Comparison of ENCODE assay signal across 14 cellular contexts in the genomic region with DNA sequence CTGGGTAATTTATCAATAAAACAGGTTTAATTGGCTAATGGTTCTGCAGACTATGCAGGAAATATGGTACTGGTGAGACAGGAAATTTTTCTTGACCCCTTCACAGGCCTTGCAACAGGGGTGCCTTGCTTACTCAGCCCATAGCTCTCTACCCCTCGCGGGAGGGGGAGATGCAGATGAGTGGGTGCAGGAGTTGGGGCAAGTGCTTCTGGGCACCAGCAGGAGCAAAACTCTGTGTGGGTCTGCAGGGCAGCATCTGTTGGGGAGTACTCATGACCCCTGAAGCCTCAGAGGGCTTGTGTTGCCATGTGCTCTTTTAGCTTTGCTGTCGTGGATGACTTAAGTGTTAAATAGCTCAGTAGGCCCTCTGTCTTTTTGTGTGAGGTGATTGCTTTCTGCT. TPM values are rescaled to one million over a fixed set of nuclear protein-coding genes. Genes with fewer than 3 reads are reported as not detected.
DNase-seq lines count a peak whose midpoint lies in the region; ATAC-seq and TF ChIP-seq lines count a peak whose summit lies in the region.
"Had no signal": no experiment of that assay in that cellular context is flagged by ENCODE, and none has a peak within 500 bp of the region (broad histone marks: within the 10 kb centered on the region; RNA-seq: fewer than 3 reads in every experiment).

No MANE protein-coding gene starts in this region.

- H3K4ac ChIP-seq in H9 (ENCODE audit: low read depth, low read length) (no peak overlapping the region), mesendoderm (ENCODE audit: low read depth, low read length) (no peak overlapping the region)

- H3K79me1 ChIP-seq in H9 (ENCODE audit: insufficient read depth, low read depth, low read length, poor library complexity, severe bottlenecking) (peaks cover 3% of the 10 kb centered on the region), mesendoderm (ENCODE audit: low read length) (peaks cover 2% of the 10 kb centered on the region)

- no peak overlapping the region for H2BK15ac ChIP-seq in H9 (ENCODE audit: low read depth, low read length)
- H2BK15ac ChIP-seq in mesendoderm (replicated peaks; ENCODE audit: low read depth): no peak overlapping the region

- TF ChIP-seq CTCF in H9 (conservative IDR thresholded peaks at IDR 0.05): no peak

- H3K4me3 ChIP-seq in ectodermal cell (ENCODE audit: insufficient read depth, low read depth, low read length) (no peak overlapping the region), mesendoderm (ENCODE audit: low read length) (no peak overlapping the region)
- H3K4me3 ChIP-seq: GM23248, HAP-1 had no signal

- H3K27ac ChIP-seq in H9 (ENCODE audit: insufficient read length, low read depth, low read length): no peak overlapping the region
- H3K27ac ChIP-seq in ectodermal cell (ENCODE audit: insufficient read depth, low read depth, low read length, poor library complexity, severe bottlenecking): peak overlapping the region; percentile 12
- no peak overlapping the region for H3K27ac ChIP-seq in mesendoderm (ENCODE audit: low read depth, low read length)
- H3K27ac ChIP-seq: GM23248 had no signal

- no peak for DNase-seq in H9
- peak; percentile 70 for DNase-seq in mesendoderm
- DNase-seq: ACHN; BE2C; C1 segment of cervical spinal cord; Caco-2; CD4-positive, alpha-beta T cell; GM23248; KG1 had no signal

- H3K79me2 ChIP-seq in H9 (ENCODE audit: insufficient read depth, low read length): peaks cover 43% of the 10 kb centered on the region
- peaks cover 25% of the 10 kb centered on the region for H3K79me2 ChIP-seq in mesendoderm (ENCODE audit: control insufficient read depth, insufficient read depth, low read length)

- H4K8ac ChIP-seq in H9 (replicated peaks; ENCODE audit: insufficient read length, low read depth, low read length) (no peak overlapping the region), mesendoderm (ENCODE audit: low read depth, low read length) (no peak overlapping the region)

- no peaks in the 10 kb centered on the region for H3K9me3 Mint-ChIP-seq in H9
- H3K9me3 Mint-ChIP-seq: CD4-positive, alpha-beta T cell had no signal

- H4K91ac ChIP-seq in H9 (ENCODE audit: insufficient read length, low read depth, low read length): no peak overlapping the region

- peak overlapping the region in 2 of 3 experiments; percentile 28 to 83; a peak in 2 of 7 replicates for H3K27ac Mint-ChIP-seq in H9
- H3K27ac Mint-ChIP-seq: CD4-positive, alpha-beta T cell had no signal

- H3K14ac ChIP-seq in H9 (ENCODE audit: insufficient read depth, low read length): no peak overlapping the region

- H3K36me3 ChIP-seq in ectodermal cell (ENCODE audit: control insufficient read depth, insufficient read depth, low read length) (no peaks in the 10 kb centered on the region), mesendoderm (ENCODE audit: control insufficient read depth, insufficient read depth, low read length) (no peaks in the 10 kb centered on the region)
- H3K36me3 ChIP-seq: BE2C, HAP-1 had no signal

- H2BK120ac ChIP-seq in H9 (ENCODE audit: low read depth, low read length, poor library complexity, severe bottlenecking) (no peak overlapping the region), mesendoderm (ENCODE audit: low read depth, low read length) (no peak overlapping the region)

- H3T11ph ChIP-seq in H9 (ENCODE audit: low read length): no peak overlapping the region

- H3K4me2 ChIP-seq in H9 (ENCODE audit: insufficient read depth, insufficient read length, low read length) (no peak overlapping the region), mesendoderm (ENCODE audit: low read length) (no peak overlapping the region)

- no peaks in the 10 kb centered on the region for H3K9me3 ChIP-seq in H9 (ENCODE audit: control insufficient read depth, low read depth, low read length)
- H3K9me3 ChIP-seq in ectodermal cell (ENCODE audit: control insufficient read depth, low read length): no peaks in the 10 kb centered on the region
- H3K9me3 ChIP-seq: BE2C, Caco-2, HAP-1 had no signal

- H3K56ac ChIP-seq in H9 (ENCODE audit: insufficient read length, low read depth, low read length) (no peak overlapping the region), mesendoderm (ENCODE audit: low read length) (no peak overlapping the region)

- peaks cover 6% of the 10 kb centered on the region; the same call in 1 of the 2 replicates for H3K4me1 ChIP-seq in H9 (ENCODE audit: insufficient read depth, low read length)
- peaks cover 16% of the 10 kb centered on the region for H3K4me1 ChIP-seq in ectodermal cell (ENCODE audit: control insufficient read depth, insufficient read depth, low read length)
- no peaks in the 10 kb centered on the region for H3K4me1 ChIP-seq in mesendoderm (ENCODE audit: control insufficient read depth, low read depth, low read length)
- H3K4me1 ChIP-seq: BE2C, Caco-2 had no signal

- WGBS in H9 (ENCODE audit: extremely low coverage, insufficient read length, low lambda C conversion rate): no CpG with 5 or more reads among the region's 3 CpGs
- WGBS in ectodermal cell, 2 experiments: 57 to 73% methylated on average over 3 of the region's 3 CpGs
- no CpG with 5 or more reads among the region's 3 CpGs for WGBS in mesendoderm (ENCODE audit: extremely low coverage, insufficient coverage, low lambda C conversion rate)

- no peak for ATAC-seq in HG03135 (IDR thresholded peaks at IDR 0.05; ENCODE audit: unreplicated experiment)
- ATAC-seq in HG02588 (IDR thresholded peaks at IDR 0.05; ENCODE audit: unreplicated experiment): no peak
- no peak for ATAC-seq in HG03565 (IDR thresholded peaks at IDR 0.05; ENCODE audit: unreplicated experiment)

- no peaks in the 10 kb centered on the region for H4K20me1 ChIP-seq in H9 (ENCODE audit: control insufficient read depth, insufficient read depth, insufficient read length)

- H3K27me3 Mint-ChIP-seq in H9 (ENCODE audit: low read depth): no peaks in the 10 kb centered on the region
- H3K27me3 Mint-ChIP-seq: CD4-positive, alpha-beta T cell had no signal

- no peak overlapping the region for H2BK5ac ChIP-seq in H9 (ENCODE audit: insufficient read length, low read length)
- no peak overlapping the region for H2BK5ac ChIP-seq in mesendoderm (ENCODE audit: low read length)

- no peak overlapping the region for H2BK12ac ChIP-seq in H9 (ENCODE audit: insufficient read length, low read depth, low read length)

- H2BK20ac ChIP-seq in H9 (ENCODE audit: low read depth, low read length, poor library complexity, severe bottlenecking): no peak overlapping the region

- peaks cover 51 to 58% of the 10 kb centered on the region in 2 experiments for H3K4me1 Mint-ChIP-seq in H9

- H3K9ac ChIP-seq in H9 (ENCODE audit: extremely low read depth, insufficient read length, low read length) (no peak overlapping the region), mesendoderm (ENCODE audit: low read length) (no peak overlapping the region)
- H3K9ac ChIP-seq: GM23248 had no signal

- H4K5ac ChIP-seq in H9 (ENCODE audit: insufficient read length, low read depth, low read length): no peak overlapping the region
- H4K5ac ChIP-seq in mesendoderm (ENCODE audit: low read length): no peak overlapping the region

- H3K36me3 Mint-ChIP-seq in H9 (ENCODE audit: insufficient read depth in 1 of 3, low read depth in 3 of 3): peaks cover 11 to 28% (median 24%) of the 10 kb centered on the region in 3 experiments

- no peak overlapping the region for H2AFZ ChIP-seq in H9 (ENCODE audit: low read length)
- H2AFZ ChIP-seq: GM23248 had no signal

- no peaks in the 10 kb centered on the region for H3K23me2 ChIP-seq in H9 (ENCODE audit: insufficient read length, low read depth, low read length, poor library complexity, severe bottlenecking)

- no peak overlapping the region for H3K18ac ChIP-seq in H9 (ENCODE audit: insufficient read length, low read depth, low read length)
- no peak overlapping the region for H3K18ac ChIP-seq in mesendoderm (ENCODE audit: low read length)

- no peak overlapping the region for H3K4me3 Mint-ChIP-seq in H9
- H3K4me3 Mint-ChIP-seq: CD4-positive, alpha-beta T cell had no signal

- H3K23ac ChIP-seq in H9 (ENCODE audit: insufficient read length, low read depth, low read length) (no peak overlapping the region), mesendoderm (ENCODE audit: low read length) (no peak overlapping the region)

- no peaks in the 10 kb centered on the region for H3K27me3 ChIP-seq in H9 (ENCODE audit: insufficient read depth, low read length)
- no peaks in the 10 kb centered on the region for H3K27me3 ChIP-seq in ectodermal cell (ENCODE audit: control insufficient read depth, insufficient read depth, low read length, poor library complexity, severe bottlenecking)
- H3K27me3 ChIP-seq in mesendoderm (ENCODE audit: insufficient read depth, low read length, poor library complexity): no peaks in the 10 kb centered on the region
- H3K27me3 ChIP-seq: BE2C had no signal

- H2AK5ac ChIP-seq in H9 (ENCODE audit: insufficient read length, low read length) (no peak overlapping the region), mesendoderm (ENCODE audit: low read length) (no peak overlapping the region)

RNA-seq across cellular contexts. Expression of a gene that starts 48.6 kb away (rescaled TPM):
- 124 and 140 TPM in 2 replicates for total RNA-seq in H9 (2021)
- 88.3 TPM for polyA plus RNA-seq in ectodermal cell (2013, experiment 1 of 4)
- polyA plus RNA-seq in ectodermal cell (2013, experiment 2 of 4): 96.1 TPM
- polyA plus RNA-seq in ectodermal cell (2013, experiment 3 of 4): 85.3 TPM
- polyA plus RNA-seq in ectodermal cell (2013, experiment 4 of 4): 98.1 TPM
- 69.6 TPM for polyA plus RNA-seq in mesendoderm (2013, experiment 1 of 2)
- polyA plus RNA-seq in mesendoderm (2013, experiment 2 of 2): 72.0 TPM
- total RNA-seq: CD4-positive, alpha-beta T cell had no signal
